In the genomic region with DNA sequence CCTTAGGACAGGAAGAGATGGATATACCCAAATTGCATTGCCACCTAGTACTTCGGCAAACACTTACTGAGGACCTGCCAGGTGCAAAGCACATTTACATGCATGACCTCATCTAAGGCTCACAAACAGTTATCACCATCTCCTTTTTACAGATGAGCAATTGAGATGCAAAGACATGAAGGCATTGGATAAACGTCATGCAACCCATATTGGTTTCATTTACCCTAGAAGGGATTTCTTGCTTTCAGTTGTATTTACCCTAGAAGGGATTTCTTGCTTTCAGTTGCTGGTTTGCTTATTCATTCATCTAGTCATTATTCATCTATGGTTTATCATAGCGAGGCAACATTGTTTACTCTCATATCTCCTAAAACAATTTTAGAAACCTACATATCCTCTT, we compare ENCODE assay signal across 10 cellular contexts. TPM values are rescaled to one million over a fixed set of nuclear protein-coding genes. Genes with fewer than 3 reads are reported as not detected.
A peak's percentile ranks its signal among the peaks of the same experiment; 100 is the strongest.
DNase-seq lines count a peak whose midpoint lies in the region; ATAC-seq and TF ChIP-seq lines count a peak whose summit lies in the region.
"Had no signal": no experiment of that assay in that cellular context is flagged by ENCODE, and none has a peak within 500 bp of the region (broad histone marks: within the 10 kb centered on the region; RNA-seq: fewer than 3 reads in every experiment).

No MANE protein-coding gene starts in this region.

- ATAC-seq in GM18511 (IDR thresholded peaks at IDR 0.05; ENCODE audit: unreplicated experiment) (peak; percentile 77), GM21367 (IDR thresholded peaks at IDR 0.05; ENCODE audit: unreplicated experiment) (peak; percentile 78), HG03159 (IDR thresholded peaks at IDR 0.05; ENCODE audit: unreplicated experiment) (peak; percentile 78), omental fat pad (ENCODE audit: low FRiP score) (no peak), sciatic nerve (no peak)
- ATAC-seq: psoas muscle had no signal

- no peak overlapping the region for H3K4me3 ChIP-seq in OCI-LY3 (ENCODE audit: low read length)
- H3K4me3 ChIP-seq: psoas muscle had no signal

- no peaks in the 10 kb centered on the region for H3K79me2 ChIP-seq in OCI-LY3 (ENCODE audit: low read length)

- no peaks in the 10 kb centered on the region for H3K9me3 ChIP-seq in OCI-LY3 (ENCODE audit: insufficient read depth, low read length)
- H3K9me3 ChIP-seq: psoas muscle had no signal

- H4K20me1 ChIP-seq in OCI-LY3 (ENCODE audit: insufficient read depth, low read length) = peaks cover 32% of the 10 kb centered on the region

- H3K4me1 ChIP-seq in OCI-LY3 (ENCODE audit: low read length) = peaks cover 66% of the 10 kb centered on the region

- peak overlapping the region; percentile 73 for H3K27ac ChIP-seq in OCI-LY3 (ENCODE audit: low read length)
- H3K27ac ChIP-seq: psoas muscle had no signal

- peak overlapping the region; percentile 64 for H3K4me2 ChIP-seq in OCI-LY3 (ENCODE audit: low read length)

- no peak overlapping the region for H3K9ac ChIP-seq in OCI-LY3 (ENCODE audit: low read length)

- peaks cover 9% of the 10 kb centered on the region for H3K36me3 ChIP-seq in OCI-LY3 (replicated peaks; ENCODE audit: low read depth, low read length)

- DNase-seq in omental fat pad (ENCODE audit: low spot score) (no peak), AG08396 (ENCODE audit: low spot score) (no peak), LoVo (ENCODE audit: low spot score) (no peak), sciatic nerve (ENCODE audit: low spot score) (no peak)
- DNase-seq: NCI-H1930, psoas muscle had no signal

- H2AFZ ChIP-seq in OCI-LY3 (ENCODE audit: low read depth, low read length) = no peak overlapping the region

- TF ChIP-seq CTCF in OCI-LY3 (IDR thresholded peaks at IDR 0.05; ENCODE audit: low read depth, low read length) (no peak), omental fat pad (IDR thresholded peaks at IDR 0.05) (no peak)

- intact Hi-C loops in sciatic nerve (cut with DNase I) = no loop called here

- no peaks in the 10 kb centered on the region for H3K27me3 ChIP-seq in OCI-LY3 (ENCODE audit: low read depth, low read length)

RNA-seq across cellular contexts. Expression of a gene that starts 52.2 kb away (rescaled TPM):
- total RNA-seq in omental fat pad (1 to 10 TPM in 3 of 4 donors, not detected in 1; 1.3 to 4.4 (median 2.0) TPM), sciatic nerve (11.6 TPM)

Comparison
In these comparisons a context has a peak if more than half of its experiments do, and no peak if none do; other contexts are left out.
1. ATAC-seq: peak in GM18511 (single experiment), GM21367 (single experiment) and HG03159 (single experiment); none in omental fat pad (single experiment) and sciatic nerve (single experiment).